ENCODE assay signal across 4 cellular contexts in the genomic region with DNA sequence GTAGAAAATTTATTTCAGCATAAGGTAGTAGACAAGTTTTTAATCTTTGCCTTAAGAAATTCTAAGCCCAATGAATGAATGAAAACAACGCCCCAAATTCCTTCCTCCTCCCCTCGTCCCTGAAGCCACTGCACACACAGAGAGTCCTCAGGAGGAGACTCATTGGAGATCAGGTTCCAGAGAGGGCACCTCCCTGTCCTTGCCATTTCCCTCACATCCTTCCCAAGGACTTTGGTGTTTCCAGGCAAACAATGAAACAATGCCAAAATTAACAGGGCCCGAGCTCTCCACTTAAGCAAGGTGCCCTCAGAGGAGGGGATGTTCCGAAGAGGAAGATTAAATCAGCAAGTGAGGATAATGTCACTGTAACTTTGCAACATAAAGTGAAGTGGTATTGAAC.
"Had no signal": no experiment of that assay in that cellular context is flagged by ENCODE, and none has a peak within 500 bp of the region (broad histone marks: within the 10 kb centered on the region; RNA-seq: fewer than 3 reads in every experiment).

No MANE protein-coding gene starts in this region.

- H3K27ac ChIP-seq: HL-60 had no signal

- DNase-seq: H9, HCEC 1CT had no signal

- H3K4me3 ChIP-seq: GM23338 had no signal
